In the genomic region with DNA sequence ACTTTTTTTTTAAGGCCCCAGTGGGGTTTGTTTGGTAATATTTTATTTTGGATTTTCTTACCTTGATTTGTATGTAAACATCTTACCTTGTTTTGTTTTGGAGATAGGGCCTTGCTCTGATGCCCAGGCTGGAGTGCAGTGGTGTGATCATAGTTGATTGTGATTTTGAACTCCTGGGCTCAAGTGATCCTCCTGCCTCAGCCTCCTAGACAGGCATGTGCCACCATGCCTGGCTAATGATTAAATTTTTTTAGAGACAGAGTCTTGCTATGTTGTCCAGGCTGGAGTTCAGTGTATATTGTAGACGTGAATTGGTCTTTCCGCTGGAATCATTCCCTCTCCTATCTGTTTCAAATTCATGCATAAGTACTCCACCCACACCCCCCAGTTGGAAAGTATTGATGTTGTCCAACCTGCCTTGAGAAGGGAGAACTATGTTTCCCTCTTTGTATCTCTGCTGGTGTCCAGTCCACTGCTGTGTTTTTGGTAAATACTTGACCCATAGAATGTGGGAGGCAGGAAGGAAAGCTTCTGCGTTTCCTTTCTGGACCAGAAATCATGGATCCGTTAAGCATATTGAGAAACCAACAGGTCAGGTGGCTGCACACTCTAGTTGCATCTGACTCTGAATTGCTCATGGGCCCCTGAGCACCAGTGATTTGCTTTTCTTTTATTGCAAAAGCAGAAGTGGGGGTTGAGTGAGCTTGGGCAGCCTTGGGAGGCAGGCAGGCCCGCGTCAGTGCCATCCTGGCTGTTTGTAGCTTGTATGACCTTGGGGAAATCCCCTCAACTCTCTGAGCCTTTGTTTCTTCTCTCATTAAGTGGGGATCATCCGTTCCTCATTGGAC, we compare ENCODE assay signal across 9 cellular contexts. TPM values are rescaled to one million over a fixed set of nuclear protein-coding genes. Genes with fewer than 3 reads are reported as not detected.
DNase-seq lines count a peak whose midpoint lies in the region; ATAC-seq, FAIRE-seq and TF ChIP-seq lines count a peak whose summit lies in the region.
"Had no signal": no experiment of that assay in that cellular context is flagged by ENCODE, and none has a peak within 500 bp of the region (broad histone marks: within the 10 kb centered on the region; RNA-seq: fewer than 3 reads in every experiment).

No MANE protein-coding gene starts in this region.

- peaks cover 0 to 3% (median 0%) of the 10 kb centered on the region in 4 donors for H3K4me1 ChIP-seq in Peyer's patch
- H3K4me1 ChIP-seq in right lobe of liver = peaks cover 0 to under 1% (median 0%) of the 10 kb centered on the region in 4 donors
- H3K4me1 ChIP-seq in esophagus muscularis mucosa = no peaks in the 10 kb centered on the region
- peaks cover 0 to 6% (median under 1%) of the 10 kb centered on the region in 4 donors for H3K4me1 ChIP-seq in stomach

- TF ChIP-seq EP300 in esophagus muscularis mucosa (IDR thresholded peaks at IDR 0.05) (no peak), stomach (IDR thresholded peaks at IDR 0.05) (no peak)

- H3K4me3 ChIP-seq in Peyer's patch (no peak overlapping the region), right lobe of liver (no peak overlapping the region), esophagus muscularis mucosa (no peak overlapping the region), stomach (no peak overlapping the region)

- no peak for TF ChIP-seq CTCF in Peyer's patch (IDR thresholded peaks at IDR 0.05)
- no peak for TF ChIP-seq CTCF in right lobe of liver (IDR thresholded peaks at IDR 0.05)
- no peak for TF ChIP-seq CTCF in esophagus muscularis mucosa (IDR thresholded peaks at IDR 0.05)
- TF ChIP-seq CTCF in stomach (IDR thresholded peaks at IDR 0.05) = no peak

- intact Hi-C loops in right lobe of liver (cut with DNase I) = no loop called here
- intact Hi-C loops in esophagus muscularis mucosa (cut with DNase I) = no loop called here
- intact Hi-C loops in stomach (cut with DNase I; ENCODE audit: low total_unique reads) = no loop called here

- peak; percentile 87 for FAIRE-seq in G401.6 (lab: Jason Lieb, UNC)
- no peak for FAIRE-seq in urothelium cell line (lab: Jason Lieb, UNC)
- FAIRE-seq: frontal cortex had no signal

- TF ChIP-seq POLR2A in Peyer's patch (IDR thresholded peaks at IDR 0.05) (no peak), right lobe of liver (IDR thresholded peaks at IDR 0.05) (no peak), esophagus muscularis mucosa (IDR thresholded peaks at IDR 0.05; ENCODE audit: low read depth) (no peak), stomach (IDR thresholded peaks at IDR 0.05) (no peak)

- peak; percentile 70 for ATAC-seq in GM21529 (IDR thresholded peaks at IDR 0.05; ENCODE audit: unreplicated experiment)
- ATAC-seq in right lobe of liver = peak in 3 of 4 donors; percentile 11 to 81 (median 55)

- no peaks in the 10 kb centered on the region for H3K36me3 ChIP-seq in Peyer's patch
- H3K36me3 ChIP-seq in right lobe of liver = no peaks in the 10 kb centered on the region
- no peaks in the 10 kb centered on the region for H3K36me3 ChIP-seq in esophagus muscularis mucosa
- no peaks in the 10 kb centered on the region for H3K36me3 ChIP-seq in stomach

- H3K27ac ChIP-seq in Peyer's patch = no peak overlapping the region
- H3K27ac ChIP-seq in right lobe of liver = no peak overlapping the region
- H3K27ac ChIP-seq in esophagus muscularis mucosa (replicated peaks in 1 of 4) = no peak overlapping the region
- H3K27ac ChIP-seq in stomach = no peak overlapping the region

- no peaks in the 10 kb centered on the region for H3K27me3 ChIP-seq in Peyer's patch
- no peaks in the 10 kb centered on the region for H3K27me3 ChIP-seq in right lobe of liver
- no peaks in the 10 kb centered on the region for H3K27me3 ChIP-seq in esophagus muscularis mucosa
- no peaks in the 10 kb centered on the region for H3K27me3 ChIP-seq in stomach

- 51% methylated on average over 7 of the region's 7 CpGs for WGBS in right lobe of liver (ENCODE audit: insufficient coverage, low coverage, low lambda C conversion rate, missing lambda C conversion rate)
- 75% methylated on average over 6 of the region's 7 CpGs for WGBS in esophagus muscularis mucosa
- 64 to 76% (median 71%) methylated on average over 7 of the region's 7 CpGs for WGBS in stomach, 5 donors

- DNase-seq in Peyer's patch = peak in 2 of 3 donors; percentile 73 to 83
- DNase-seq in right lobe of liver = peak in 2 of 3 donors; percentile 30 to 46
- DNase-seq in esophagus muscularis mucosa (ENCODE audit: extremely low spot score) = no peak
- DNase-seq in stomach = no peak
- DNase-seq in NCI-H82 (lab: John Stamatoyannopoulos, UW) = no peak
- DNase-seq in urothelium cell line (ENCODE audit: low spot score) = no peak

- H3K9me3 ChIP-seq in Peyer's patch (no peaks in the 10 kb centered on the region), right lobe of liver (no peaks in the 10 kb centered on the region), esophagus muscularis mucosa (no peaks in the 10 kb centered on the region), stomach (no peaks in the 10 kb centered on the region)

RNA-seq across cellular contexts. Expression of gene RMI2, which starts 25.0 kb away (rescaled TPM):
- total RNA-seq in Peyer's patch (1 to 10 TPM; 2.3 to 6.6 (median 3.5) TPM), right lobe of liver (1 to 10 TPM in 3 of 6 experiments, under 1 TPM in 3; 0.37 to 2.9 (median 1.0) TPM), esophagus muscularis mucosa (1 to 10 TPM in 1 of 4 donors, under 1 TPM in 2, not detected in 1; 0.29 to 1.7 (median 0.33) TPM), stomach (10 to 100 TPM in 3 of 5 donors, 1 to 10 TPM in 2; 2.3 to 79.9 (median 10.5) TPM)
- 1 to 10 TPM; 6.9 to 9.6 (median 7.0) TPM for polyA plus RNA-seq in stomach

Comparison
In these comparisons a context has a peak if more than half of its experiments do, and no peak if none do; other contexts are left out.
1. DNase-seq: peak in Peyer's patch (2 of 3) and right lobe of liver (2 of 3); none in esophagus muscularis mucosa (single experiment), stomach (single experiment), NCI-H82 (single experiment) and urothelium cell line (single experiment).